2 cellular contexts compared by ENCODE assay signal in genomic region chr15:63528138-63528659, GRCh38.
TF ChIP-seq lines count a peak whose summit lies in the region.

No MANE protein-coding gene starts in this region.

TF ChIP-seq in IMR-90, 13 proteins besides CTCF, POLR2A, EP300 and RAD21:
- TF ChIP-seq MAZ (IDR thresholded peaks at IDR 0.05; ENCODE audit: borderline replicate concordance, low read depth, low read length) (no peak), ELK1 (IDR thresholded peaks at IDR 0.05; ENCODE audit: borderline replicate concordance, low read depth, low read length) (no peak), MXI1 (IDR thresholded peaks at IDR 0.05; ENCODE audit: borderline replicate concordance, low read depth, low read length) (no peak), MAFK (IDR thresholded peaks at IDR 0.05; ENCODE audit: low read depth, low read length) (no peak), NFE2L2 (IDR thresholded peaks at IDR 0.05; ENCODE audit: low read depth, low read length) (no peak), FOS (IDR thresholded peaks at IDR 0.05; ENCODE audit: low read depth, low read length) (no peak), CEBPB (IDR thresholded peaks at IDR 0.05; ENCODE audit: low read depth, low read length) (no peak), USF2 (IDR thresholded peaks at IDR 0.05; ENCODE audit: low read depth, low read length) (no peak), CHD1 (IDR thresholded peaks at IDR 0.05; ENCODE audit: low read depth, low read length) (no peak), RFX5 (IDR thresholded peaks at IDR 0.05; ENCODE audit: low read depth, low read length) (no peak), BHLHE40 (IDR thresholded peaks at IDR 0.05; ENCODE audit: low read depth, low read length) (no peak), RCOR1 (IDR thresholded peaks at IDR 0.05; ENCODE audit: insufficient replicate concordance, low read length) (no peak), SMC3 (IDR thresholded peaks at IDR 0.05; ENCODE audit: low read depth, low read length) (no peak)

TF ChIP-seq in GM23338, 12 proteins besides CTCF, POLR2A, EP300 and RAD21 (continued from another document):
- no peak for TF ChIP-seq STAT1 (IDR thresholded peaks at IDR 0.05; ENCODE audit: unreplicated experiment)
- no peak for TF ChIP-seq CREB1 (CRISPR knock-in tag; IDR thresholded peaks at IDR 0.05; ENCODE audit: low read depth)
